ENCODE assay signal across 9 cellular contexts in genomic region chr3:144128117-144128892, GRCh38.
DNase-seq lines count a peak whose midpoint lies in the region; ATAC-seq and TF ChIP-seq lines count a peak whose summit lies in the region.
"Had no signal": no experiment of that assay in that cellular context is flagged by ENCODE, and none has a peak within 500 bp of the region (broad histone marks: within the 10 kb centered on the region; RNA-seq: fewer than 3 reads in every experiment).

No MANE protein-coding gene starts in this region.

- no peak for TF ChIP-seq POLR2A in uterus (IDR thresholded peaks at IDR 0.05)

- no peaks in the 10 kb centered on the region for H3K79me2 ChIP-seq in OCI-LY7 (ENCODE audit: insufficient read depth, low read depth, low read length)
- H3K79me2 ChIP-seq: parathyroid adenoma had no signal

- H3K27ac ChIP-seq in esophagus (ENCODE audit: low read depth in 2 of 2, low read length in 1 of 2), result peak overlapping the region; percentile 36 to 47
- no peak overlapping the region for H3K27ac ChIP-seq in psoas muscle
- no peak overlapping the region for H3K27ac ChIP-seq in OCI-LY7 (ENCODE audit: low read depth, low read length, poor library complexity, severe bottlenecking)
- no peak overlapping the region for H3K27ac ChIP-seq in uterus
- H3K27ac ChIP-seq: parathyroid adenoma had no signal

- no peaks in the 10 kb centered on the region for H3K9me2 ChIP-seq in OCI-LY7 (ENCODE audit: insufficient read depth, low read length)

- 32 to 41% methylated on average over 6 of the region's 6 CpGs for WGBS in esophagus, 2 donors
- WGBS in psoas muscle, 3 donors, result 42 to 51% (median 48%) methylated on average over 6 of the region's 6 CpGs

- no peak overlapping the region for H3K4me3 ChIP-seq in esophagus (ENCODE audit: low read depth in 1 of 2, low read length in 2 of 2)
- no peak overlapping the region for H3K4me3 ChIP-seq in psoas muscle
- H3K4me3 ChIP-seq in OCI-LY7 (ENCODE audit: low read depth, low read length, poor library complexity, severe bottlenecking), result no peak overlapping the region
- no peak overlapping the region for H3K4me3 ChIP-seq in uterus

- intact Hi-C loops in psoas muscle (cut with DNase I), result no loop called here
- intact Hi-C loops in OCI-LY7 (cut with micrococcal nuclease; ENCODE audit: unreplicated experiment), result no loop called here
- intact Hi-C loops in uterus (cut with DNase I; ENCODE audit: low total_unique reads), result no loop called here

- no peaks in the 10 kb centered on the region for H4K20me1 ChIP-seq in OCI-LY7 (ENCODE audit: insufficient read depth, low read length)

- DNase-seq in psoas muscle (no peak), OCI-LY7 (ENCODE audit: low spot score) (no peak), uterus (no peak), SHP77 (lab: John Stamatoyannopoulos, UW) (no peak)

- ATAC-seq in GM18502 (IDR thresholded peaks at IDR 0.05; ENCODE audit: poor library complexity, unreplicated experiment) (peak; percentile 99), GM21515 (IDR thresholded peaks at IDR 0.05; ENCODE audit: unreplicated experiment) (peak; percentile 98), HG03520 (IDR thresholded peaks at IDR 0.05; ENCODE audit: unreplicated experiment) (peak; percentile 98), psoas muscle (no peak)

- H3K9me3 ChIP-seq in esophagus (ENCODE audit: control insufficient read depth in 2 of 2, insufficient read depth in 1 of 2, low read depth in 1 of 2, low read length in 1 of 2) (peaks cover 0 to 3% of the 10 kb centered on the region in 2 donors), psoas muscle (no peaks in the 10 kb centered on the region), OCI-LY7 (ENCODE audit: low read length) (no peaks in the 10 kb centered on the region), uterus (no peaks in the 10 kb centered on the region)

- no peak overlapping the region for H2AFZ ChIP-seq in OCI-LY7 (ENCODE audit: low read length)
- H2AFZ ChIP-seq: parathyroid adenoma had no signal

- no TSS peak for BruUV-seq in OCI-LY7 (replicated peaks; lab: Mats Ljungman, UMichigan)

- POLR2A ChIA-PET in OCI-LY7 (lab: Charles Lee), result interaction anchor here (0.8 kb wide), 1 partner anchor 83 kb away, joined by 5 read pairs; no protein-coding TSS in a partner anchor

- CTCF ChIA-PET in OCI-LY7 (lab: Charles Lee; ENCODE audit: unreplicated experiment), result no interaction called here

- H3K4me2 ChIP-seq in OCI-LY7 (ENCODE audit: low read length), result no peak overlapping the region

- H3K27me3 ChIP-seq in esophagus (ENCODE audit: control insufficient read depth in 1 of 2, insufficient read depth in 2 of 2, low read length in 2 of 2) (no peaks in the 10 kb centered on the region), psoas muscle (ENCODE audit: insufficient read depth in 3 of 3, low read length in 2 of 3) (no peaks in the 10 kb centered on the region), uterus (no peaks in the 10 kb centered on the region)

- no peak for TF ChIP-seq CTCF in psoas muscle (IDR thresholded peaks at IDR 0.05)
- no peak for TF ChIP-seq CTCF in OCI-LY7 (conservative IDR thresholded peaks at IDR 0.05; ENCODE audit: low read length)
- no peak for TF ChIP-seq CTCF in uterus (IDR thresholded peaks at IDR 0.05)

- H3K4me1 ChIP-seq in esophagus (ENCODE audit: control insufficient read depth in 2 of 2, insufficient read depth in 2 of 2, low read length in 1 of 2), result no peaks in the 10 kb centered on the region
- H3K4me1 ChIP-seq in psoas muscle, result no peaks in the 10 kb centered on the region
- no peaks in the 10 kb centered on the region for H3K4me1 ChIP-seq in OCI-LY7 (ENCODE audit: insufficient read depth, low read length, poor library complexity, severe bottlenecking)
- H3K4me1 ChIP-seq in uterus, result no peaks in the 10 kb centered on the region
- H3K4me1 ChIP-seq: parathyroid adenoma had no signal

- H3K36me3 ChIP-seq in esophagus (ENCODE audit: control insufficient read depth in 2 of 2, insufficient read depth in 2 of 2, low read length in 1 of 2) (no peaks in the 10 kb centered on the region), psoas muscle (ENCODE audit: insufficient read depth in 1 of 2, low read depth in 1 of 2) (no peaks in the 10 kb centered on the region), OCI-LY7 (ENCODE audit: insufficient read depth, low read length) (no peaks in the 10 kb centered on the region), uterus (no peaks in the 10 kb centered on the region)

Comparison
In these comparisons a context has a peak if more than half of its experiments do, and no peak if none do; other contexts are left out.
1. ATAC-seq: peak in GM18502 (single experiment), GM21515 (single experiment) and HG03520 (single experiment); none in psoas muscle (0 of 4).
2. H3K27ac ChIP-seq: peak in esophagus (2 of 2); none in psoas muscle (single experiment), OCI-LY7 (single experiment) and uterus (0 of 2).